ENCODE assay signal across 19 cellular contexts in genomic region chr15:89898146-89898545, GRCh38. TPM values are rescaled to one million over a fixed set of nuclear protein-coding genes. Genes with fewer than 3 reads are reported as not detected.
"Had no signal": no experiment of that assay in that cellular context is flagged by ENCODE, and none has a peak within 500 bp of the region (broad histone marks: within the 10 kb centered on the region; RNA-seq: fewer than 3 reads in every experiment).

No MANE protein-coding gene starts in this region.

- FAIRE-seq: endothelial cell of umbilical vein, frontal cortex, small intestine had no signal

- ATAC-seq: sciatic nerve had no signal

- H3K9me3 Mint-ChIP-seq: activated naive CD4-positive, alpha-beta T cell treated with anti-CD3 and anti-CD28 coated beads, Interleukin-2, amount 50 U/mL, for 72 hours; brain; effector memory CD8-positive, alpha-beta T cell; mesothelial cell of epicardium; naive thymus-derived CD8-positive, alpha-beta T cell; stimulated activated naive B cell treated with anti-CD40 and anti-IgM and Interleukin-4, amounts not matched to agents 10 μg/mL and 1 μg/mL and 100 μg/mL, for 72 hours had no signal

- H3K27ac Mint-ChIP-seq: activated naive CD4-positive, alpha-beta T cell treated with anti-CD3 and anti-CD28 coated beads, Interleukin-2, amount 50 U/mL, for 72 hours; effector memory CD8-positive, alpha-beta T cell; mesothelial cell of epicardium; naive thymus-derived CD8-positive, alpha-beta T cell; stimulated activated naive B cell treated with anti-CD40 and anti-IgM and Interleukin-4, amounts not matched to agents 10 μg/mL and 1 μg/mL and 100 μg/mL, for 72 hours had no signal

- H3K36me3 Mint-ChIP-seq: naive thymus-derived CD8-positive, alpha-beta T cell; stimulated activated naive B cell treated with anti-CD40 and anti-IgM and Interleukin-4, amounts not matched to agents 10 μg/mL and 1 μg/mL and 100 μg/mL, for 72 hours had no signal

- H3K36me3 ChIP-seq: neutrophil had no signal

- H3K9me3 ChIP-seq: left lung, neutrophil, transverse colon had no signal

- H3K4me3 ChIP-seq: dorsolateral prefrontal cortex, hepatocyte, left lung, lung, transverse colon had no signal

- H3K27ac ChIP-seq: dorsolateral prefrontal cortex, hepatocyte, left lung, neutrophil, transverse colon had no signal

- H3K27me3 ChIP-seq: dorsolateral prefrontal cortex, hepatocyte, left lung, neutrophil, transverse colon had no signal

- H3K27me3 Mint-ChIP-seq: stimulated activated naive B cell treated with anti-CD40 and anti-IgM and Interleukin-4, amounts not matched to agents 10 μg/mL and 1 μg/mL and 100 μg/mL, for 72 hours had no signal

- DNase-seq: activated CD4-positive, CD25-positive, alpha-beta regulatory T cell treated with anti-CD3 and anti-CD28 coated beads, Interleukin-2, amount 50 U/mL, for 72 hours; aorta; glutamatergic neuron; left lung had no signal

- H3K4me2 ChIP-seq: hepatocyte had no signal

- H2AFZ ChIP-seq: hepatocyte had no signal

- H3K4me3 Mint-ChIP-seq: effector memory CD8-positive, alpha-beta T cell; mesothelial cell of epicardium; naive thymus-derived CD8-positive, alpha-beta T cell; stimulated activated naive B cell treated with anti-CD40 and anti-IgM and Interleukin-4, amounts not matched to agents 10 μg/mL and 1 μg/mL and 100 μg/mL, for 72 hours had no signal

RNA-seq across cellular contexts. Expression of gene ARPIN, which starts 14.6 kb away (rescaled TPM):
- total RNA-seq: activated naive CD4-positive, alpha-beta T cell treated with anti-CD3 and anti-CD28 coated beads, Interleukin-2, amount 50 U/mL, for 72 hours had no signal
- polyA plus RNA-seq: naive thymus-derived CD8-positive, alpha-beta T cell had no signal
